ENCODE assay signal across 8 cellular contexts in genomic region chr2:5690718-5691658, GRCh38. TPM values are rescaled to one million over a fixed set of nuclear protein-coding genes. Genes with fewer than 3 reads are reported as not detected.
DNase-seq lines count a peak whose midpoint lies in the region; ATAC-seq and TF ChIP-seq lines count a peak whose summit lies in the region.

No MANE protein-coding gene starts in this region.

- H3K4me3 ChIP-seq in esophagus squamous epithelium (peak overlapping the region in 3 of 4 donors; percentile 3 to 48 (median 32)), osteoblast (ENCODE audit: insufficient read depth, low read length) (peak overlapping the region; percentile 33)

- H3K36me3 ChIP-seq in ES-I3 (ENCODE audit: insufficient read depth, low read length) (no peaks in the 10 kb centered on the region), esophagus squamous epithelium (no peaks in the 10 kb centered on the region), osteoblast (ENCODE audit: insufficient read depth, low read length) (no peaks in the 10 kb centered on the region)

- H3K27ac ChIP-seq in esophagus squamous epithelium = no peak overlapping the region
- no peak overlapping the region for H3K27ac ChIP-seq in osteoblast (ENCODE audit: low read depth, low read length)
- no peak overlapping the region for H3K27ac ChIP-seq in RWPE1

- H4K20me1 ChIP-seq in osteoblast (ENCODE audit: insufficient read depth, low read length) = no peaks in the 10 kb centered on the region

- no peak for TF ChIP-seq POLR2A in esophagus squamous epithelium (IDR thresholded peaks at IDR 0.05)

- no peak for ATAC-seq in GM21619 (IDR thresholded peaks at IDR 0.05; ENCODE audit: unreplicated experiment)

- DNase-seq in NCI-H345 (lab: John Stamatoyannopoulos, UW) (peak; percentile 88), esophagus squamous epithelium (lab: John Stamatoyannopoulos, UW) (no peak), osteoblast (ENCODE audit: insufficient read length, low spot score, missing footprints) (peak; percentile 67), posterior vena cava (ENCODE audit: low spot score) (no peak), dermis blood vessel endothelial cell (no peak), RWPE1 (ENCODE audit: low spot score) (no peak)

- H3K79me2 ChIP-seq in osteoblast (ENCODE audit: insufficient read depth, low read length) = no peaks in the 10 kb centered on the region

- H2AFZ ChIP-seq in osteoblast (ENCODE audit: low read length) = no peak overlapping the region

- no peak for TF ChIP-seq CTCF in esophagus squamous epithelium (IDR thresholded peaks at IDR 0.05)
- no peak for TF ChIP-seq CTCF in osteoblast (IDR thresholded peaks at IDR 0.05; ENCODE audit: extremely low read depth, low read depth, low read length)
- TF ChIP-seq CTCF in RWPE1 (conservative IDR thresholded peaks at IDR 0.05; ENCODE audit: low read depth) = no peak

- POLR2A ChIA-PET in RWPE1 (lab: Yijun Ruan, JAX; ENCODE audit: low non-redundant PET) = no interaction called here

- no peaks in the 10 kb centered on the region for H3K9me3 ChIP-seq in ES-I3 (ENCODE audit: control insufficient read depth, insufficient read depth, low read length)
- no peaks in the 10 kb centered on the region for H3K9me3 ChIP-seq in esophagus squamous epithelium
- no peaks in the 10 kb centered on the region for H3K9me3 ChIP-seq in osteoblast (ENCODE audit: low read depth, low read length)

- CTCF ChIA-PET in RWPE1 (lab: Yijun Ruan, JAX) = no interaction called here

- H3K27me3 ChIP-seq in esophagus squamous epithelium (peaks cover 3 to 97% (median 23%) of the 10 kb centered on the region in 4 donors), osteoblast (ENCODE audit: insufficient read depth, low read length) (peaks cover 31% of the 10 kb centered on the region)

- no peaks in the 10 kb centered on the region for H3K4me1 ChIP-seq in ES-I3 (ENCODE audit: insufficient read depth, low read length)
- peaks cover 8 to 39% (median 14%) of the 10 kb centered on the region in 3 donors for H3K4me1 ChIP-seq in esophagus squamous epithelium
- H3K4me1 ChIP-seq in osteoblast (ENCODE audit: insufficient read depth, low read length) = no peaks in the 10 kb centered on the region

- H3K9ac ChIP-seq in ES-I3 (ENCODE audit: low read depth, low read length) = peak overlapping the region; percentile 98

- intact Hi-C loops in esophagus squamous epithelium (cut with DNase I) (no loop called here), posterior vena cava (cut with DNase I) (no loop called here)

- H3K4me2 ChIP-seq in osteoblast (ENCODE audit: insufficient read depth, low read length) = no peak overlapping the region

- 11 to 14% methylated on average over 7 to 45 of the region's 68 CpGs for WGBS in esophagus squamous epithelium, 2 donors

RNA-seq across cellular contexts. Expression of gene SOX11, which starts 1.2 kb away (rescaled TPM):
- total RNA-seq in esophagus squamous epithelium (not detected), osteoblast (0.59 and 0.72 TPM in 2 replicates), posterior vena cava (not detected), dermis blood vessel endothelial cell (not detected in 2 replicates)

Comparison
In these comparisons a context has a peak if more than half of its experiments do, and no peak if none do; other contexts are left out.
1. DNase-seq: peak in NCI-H345 (single experiment) and osteoblast (single experiment); none in esophagus squamous epithelium (single experiment), posterior vena cava (single experiment), dermis blood vessel endothelial cell (single experiment) and RWPE1 (single experiment).